In the genomic region with DNA sequence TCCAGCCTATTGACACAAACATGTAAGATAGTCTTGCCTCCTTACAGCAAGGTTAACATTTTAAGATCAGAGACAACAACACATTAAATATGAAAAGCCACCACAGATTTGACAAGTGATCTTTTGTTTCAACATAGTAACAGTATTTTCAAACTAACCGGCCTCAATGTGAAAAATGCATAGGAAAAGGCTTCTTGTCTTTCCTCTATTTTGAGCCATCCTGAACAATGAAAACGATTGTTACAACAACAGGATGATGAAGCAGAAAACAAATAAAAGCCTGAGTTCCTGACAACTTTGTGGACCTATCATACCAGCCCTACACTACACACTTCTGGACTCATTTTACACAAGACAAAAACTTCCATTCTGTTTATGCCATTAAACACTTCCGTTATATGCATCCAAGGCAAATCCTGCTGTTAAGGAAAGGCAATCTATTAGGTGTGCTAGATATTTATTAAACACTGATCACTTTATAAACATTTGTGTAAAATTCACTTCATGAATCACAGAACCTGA, we compare ENCODE assay signal across 1 cellular context.
TF ChIP-seq lines count a peak whose summit lies in the region.

No MANE protein-coding gene starts in this region.

TF ChIP-seq in HepG2, 621 proteins besides CTCF, POLR2A, EP300 and RAD21 (continued from another document and continues in another):
- TF ChIP-seq, protein P1, sequence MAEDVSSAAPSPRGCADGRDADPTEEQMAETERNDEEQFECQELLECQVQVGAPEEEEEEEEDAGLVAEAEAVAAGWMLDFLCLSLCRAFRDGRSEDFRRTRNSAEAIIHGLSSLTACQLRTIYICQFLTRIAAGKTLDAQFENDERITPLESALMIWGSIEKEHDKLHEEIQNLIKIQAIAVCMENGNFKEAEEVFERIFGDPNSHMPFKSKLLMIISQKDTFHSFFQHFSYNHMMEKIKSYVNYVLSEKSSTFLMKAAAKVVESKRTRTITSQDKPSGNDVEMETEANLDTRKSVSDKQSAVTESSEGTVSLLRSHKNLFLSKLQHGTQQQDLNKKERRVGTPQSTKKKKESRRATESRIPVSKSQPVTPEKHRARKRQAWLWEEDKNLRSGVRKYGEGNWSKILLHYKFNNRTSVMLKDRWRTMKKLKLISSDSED (CRISPR knock-in tag; IDR thresholded peaks at IDR 0.05) = no peak
- TF ChIP-seq GABPA (IDR thresholded peaks at IDR 0.05; ENCODE audit: low read depth, low read length) (no peak), GABPA (CRISPR knock-in tag; IDR thresholded peaks at IDR 0.05; ENCODE audit: low read depth) (no peak), SSRP1 (CRISPR knock-in tag; IDR thresholded peaks at IDR 0.05) (peak; percentile 72; the same call in 1 of the 2 replicates), ZFP41 (CRISPR knock-in tag; IDR thresholded peaks at IDR 0.05; ENCODE audit: borderline replicate concordance) (no peak), SKI (IDR thresholded peaks at IDR 0.05; ENCODE audit: partially characterized antibody) (no peak), ZNF354B (CRISPR knock-in tag; IDR thresholded peaks at IDR 0.05) (no peak), ZNF558 (CRISPR knock-in tag; IDR thresholded peaks at IDR 0.05; ENCODE audit: borderline replicate concordance) (no peak), ZNF605 (CRISPR knock-in tag; IDR thresholded peaks at IDR 0.05) (no peak), GTF3A (CRISPR knock-in tag; conservative IDR thresholded peaks at IDR 0.05) (no peak), ZNF331 (CRISPR knock-in tag; IDR thresholded peaks at IDR 0.05) (peak; percentile 66; the same call in 1 of the 2 replicates), ZSCAN12 (CRISPR knock-in tag; IDR thresholded peaks at IDR 0.05) (no peak), ZNF615 (CRISPR knock-in tag; IDR thresholded peaks at IDR 0.05; ENCODE audit: borderline replicate concordance) (0 out of 2 replicates have a peak, but pooled peaks have one; percentile 2), NFIB (CRISPR knock-in tag; IDR thresholded peaks at IDR 0.05; ENCODE audit: borderline replicate concordance) (no peak), NFYB (CRISPR knock-in tag; IDR thresholded peaks at IDR 0.05) (no peak), ZNF383 (CRISPR knock-in tag; IDR thresholded peaks at IDR 0.05; ENCODE audit: borderline replicate concordance) (no peak), KLF6 (CRISPR knock-in tag; IDR thresholded peaks at IDR 0.05) (no peak), SMARCE1 (IDR thresholded peaks at IDR 0.05; ENCODE audit: borderline replicate concordance) (no peak), YY1 (IDR thresholded peaks at IDR 0.05; ENCODE audit: insufficient read depth, insufficient replicate concordance, low read depth, low read length) (no peak), CEBPG (CRISPR knock-in tag; IDR thresholded peaks at IDR 0.05) (peak; percentile 53; the same call in 1 of the 2 replicates), ZNF766 (CRISPR knock-in tag; IDR thresholded peaks at IDR 0.05; ENCODE audit: borderline replicate concordance) (no peak), NFE2L1 (CRISPR knock-in tag; IDR thresholded peaks at IDR 0.05; ENCODE audit: borderline replicate concordance) (no peak), REPIN1 (CRISPR knock-in tag; IDR thresholded peaks at IDR 0.05; ENCODE audit: borderline replicate concordance, low read depth) (no peak), ZNF577 (CRISPR knock-in tag; IDR thresholded peaks at IDR 0.05; ENCODE audit: borderline replicate concordance, low read depth) (no peak), ZNF263 (CRISPR knock-in tag; IDR thresholded peaks at IDR 0.05) (no peak), ZBTB3 (CRISPR knock-in tag; IDR thresholded peaks at IDR 0.05; ENCODE audit: borderline replicate concordance, low read depth) (no peak), EZH2 (conservative IDR thresholded peaks at IDR 0.05; ENCODE audit: low read depth, low read length) (no peak), KLF9 (CRISPR knock-in tag; IDR thresholded peaks at IDR 0.05; ENCODE audit: low read depth) (no peak), ZNF124 (CRISPR knock-in tag; IDR thresholded peaks at IDR 0.05) (0 out of 2 replicates have a peak, but pooled peaks have one; percentile 62), ZNF678 (CRISPR knock-in tag; IDR thresholded peaks at IDR 0.05) (no peak), FOXP1 (IDR thresholded peaks at IDR 0.05) (peak; percentile 57; the same call in 1 of the 2 replicates), FOXP1 (CRISPR knock-in tag; IDR thresholded peaks at IDR 0.05) (peak; percentile 88), ZNF619 (CRISPR knock-in tag; IDR thresholded peaks at IDR 0.05) (no peak), RBAK (CRISPR knock-in tag; IDR thresholded peaks at IDR 0.05) (no peak), POLR2G (IDR thresholded peaks at IDR 0.05; ENCODE audit: low read depth, low read length) (no peak), PAWR (CRISPR knock-in tag; IDR thresholded peaks at IDR 0.05; ENCODE audit: borderline replicate concordance) (no peak), ZFP82 (CRISPR knock-in tag; IDR thresholded peaks at IDR 0.05; ENCODE audit: borderline replicate concordance) (no peak), HOXA5 (CRISPR knock-in tag; IDR thresholded peaks at IDR 0.05) (no peak), ZSCAN20 (CRISPR knock-in tag; IDR thresholded peaks at IDR 0.05; ENCODE audit: borderline replicate concordance) (no peak), HMGA1 (CRISPR knock-in tag; conservative IDR thresholded peaks at IDR 0.05) (0 out of 2 replicates have a peak, but pooled peaks have one; percentile 22), SMAD1 (CRISPR knock-in tag; IDR thresholded peaks at IDR 0.05; ENCODE audit: borderline replicate concordance, low read depth) (no peak), HHEX (CRISPR knock-in tag; IDR thresholded peaks at IDR 0.05) (no peak), FLYWCH1 (CRISPR knock-in tag; IDR thresholded peaks at IDR 0.05) (no peak), ZNF775 (CRISPR knock-in tag; IDR thresholded peaks at IDR 0.05; ENCODE audit: borderline replicate concordance) (no peak), NR3C1 (CRISPR knock-in tag; IDR thresholded peaks at IDR 0.05) (no peak), ZNF616 (CRISPR knock-in tag; IDR thresholded peaks at IDR 0.05; ENCODE audit: low read depth) (no peak), ZNF761 (CRISPR knock-in tag; conservative IDR thresholded peaks at IDR 0.05) (no peak), NONO (IDR thresholded peaks at IDR 0.05) (no peak), NONO (CRISPR knock-in tag; conservative IDR thresholded peaks at IDR 0.05) (peak; percentile 44; the same call in 1 of the 2 replicates), SCMH1 (CRISPR knock-in tag; IDR thresholded peaks at IDR 0.05; ENCODE audit: borderline replicate concordance) (no peak)
- TF ChIP-seq, protein P2, sequence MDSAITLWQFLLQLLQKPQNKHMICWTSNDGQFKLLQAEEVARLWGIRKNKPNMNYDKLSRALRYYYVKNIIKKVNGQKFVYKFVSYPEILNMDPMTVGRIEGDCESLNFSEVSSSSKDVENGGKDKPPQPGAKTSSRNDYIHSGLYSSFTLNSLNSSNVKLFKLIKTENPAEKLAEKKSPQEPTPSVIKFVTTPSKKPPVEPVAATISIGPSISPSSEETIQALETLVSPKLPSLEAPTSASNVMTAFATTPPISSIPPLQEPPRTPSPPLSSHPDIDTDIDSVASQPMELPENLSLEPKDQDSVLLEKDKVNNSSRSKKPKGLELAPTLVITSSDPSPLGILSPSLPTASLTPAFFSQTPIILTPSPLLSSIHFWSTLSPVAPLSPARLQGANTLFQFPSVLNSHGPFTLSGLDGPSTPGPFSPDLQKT (CRISPR knock-in tag; IDR thresholded peaks at IDR 0.05; ENCODE audit: borderline replicate concordance) = no peak
- TF ChIP-seq, protein P3, sequence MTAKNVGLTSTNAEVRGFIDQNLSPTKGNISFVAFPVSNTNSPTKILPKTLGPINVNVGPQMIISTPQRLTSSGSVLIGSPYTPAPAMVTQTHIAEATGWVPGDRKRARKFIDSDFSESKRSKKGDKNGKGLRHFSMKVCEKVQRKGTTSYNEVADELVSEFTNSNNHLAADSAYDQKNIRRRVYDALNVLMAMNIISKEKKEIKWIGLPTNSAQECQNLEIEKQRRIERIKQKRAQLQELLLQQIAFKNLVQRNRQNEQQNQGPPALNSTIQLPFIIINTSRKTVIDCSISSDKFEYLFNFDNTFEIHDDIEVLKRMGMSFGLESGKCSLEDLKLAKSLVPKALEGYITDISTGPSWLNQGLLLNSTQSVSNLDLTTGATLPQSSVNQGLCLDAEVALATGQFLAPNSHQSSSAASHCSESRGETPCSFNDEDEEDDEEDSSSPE (CRISPR knock-in tag; IDR thresholded peaks at IDR 0.05) = no peak
- TF ChIP-seq, protein P4, sequence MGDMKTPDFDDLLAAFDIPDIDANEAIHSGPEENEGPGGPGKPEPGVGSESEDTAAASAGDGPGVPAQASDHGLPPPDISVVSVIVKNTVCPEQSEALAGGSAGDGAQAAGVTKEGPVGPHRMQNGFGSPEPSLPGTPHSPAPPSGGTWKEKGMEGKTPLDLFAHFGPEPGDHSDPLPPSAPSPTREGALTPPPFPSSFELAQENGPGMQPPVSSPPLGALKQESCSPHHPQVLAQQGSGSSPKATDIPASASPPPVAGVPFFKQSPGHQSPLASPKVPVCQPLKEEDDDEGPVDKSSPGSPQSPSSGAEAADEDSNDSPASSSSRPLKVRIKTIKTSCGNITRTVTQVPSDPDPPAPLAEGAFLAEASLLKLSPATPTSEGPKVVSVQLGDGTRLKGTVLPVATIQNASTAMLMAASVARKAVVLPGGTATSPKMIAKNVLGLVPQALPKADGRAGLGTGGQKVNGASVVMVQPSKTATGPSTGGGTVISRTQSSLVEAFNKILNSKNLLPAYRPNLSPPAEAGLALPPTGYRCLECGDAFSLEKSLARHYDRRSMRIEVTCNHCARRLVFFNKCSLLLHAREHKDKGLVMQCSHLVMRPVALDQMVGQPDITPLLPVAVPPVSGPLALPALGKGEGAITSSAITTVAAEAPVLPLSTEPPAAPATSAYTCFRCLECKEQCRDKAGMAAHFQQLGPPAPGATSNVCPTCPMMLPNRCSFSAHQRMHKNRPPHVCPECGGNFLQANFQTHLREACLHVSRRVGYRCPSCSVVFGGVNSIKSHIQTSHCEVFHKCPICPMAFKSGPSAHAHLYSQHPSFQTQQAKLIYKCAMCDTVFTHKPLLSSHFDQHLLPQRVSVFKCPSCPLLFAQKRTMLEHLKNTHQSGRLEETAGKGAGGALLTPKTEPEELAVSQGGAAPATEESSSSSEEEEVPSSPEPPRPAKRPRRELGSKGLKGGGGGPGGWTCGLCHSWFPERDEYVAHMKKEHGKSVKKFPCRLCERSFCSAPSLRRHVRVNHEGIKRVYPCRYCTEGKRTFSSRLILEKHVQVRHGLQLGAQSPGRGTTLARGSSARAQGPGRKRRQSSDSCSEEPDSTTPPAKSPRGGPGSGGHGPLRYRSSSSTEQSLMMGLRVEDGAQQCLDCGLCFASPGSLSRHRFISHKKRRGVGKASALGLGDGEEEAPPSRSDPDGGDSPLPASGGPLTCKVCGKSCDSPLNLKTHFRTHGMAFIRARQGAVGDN (CRISPR knock-in tag; IDR thresholded peaks at IDR 0.05) = no peak
- TF ChIP-seq, protein P5, sequence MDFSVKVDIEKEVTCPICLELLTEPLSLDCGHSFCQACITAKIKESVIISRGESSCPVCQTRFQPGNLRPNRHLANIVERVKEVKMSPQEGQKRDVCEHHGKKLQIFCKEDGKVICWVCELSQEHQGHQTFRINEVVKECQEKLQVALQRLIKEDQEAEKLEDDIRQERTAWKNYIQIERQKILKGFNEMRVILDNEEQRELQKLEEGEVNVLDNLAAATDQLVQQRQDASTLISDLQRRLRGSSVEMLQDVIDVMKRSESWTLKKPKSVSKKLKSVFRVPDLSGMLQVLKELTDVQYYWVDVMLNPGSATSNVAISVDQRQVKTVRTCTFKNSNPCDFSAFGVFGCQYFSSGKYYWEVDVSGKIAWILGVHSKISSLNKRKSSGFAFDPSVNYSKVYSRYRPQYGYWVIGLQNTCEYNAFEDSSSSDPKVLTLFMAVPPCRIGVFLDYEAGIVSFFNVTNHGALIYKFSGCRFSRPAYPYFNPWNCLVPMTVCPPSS (IDR thresholded peaks at IDR 0.05) = no peak
- TF ChIP-seq, protein P6, sequence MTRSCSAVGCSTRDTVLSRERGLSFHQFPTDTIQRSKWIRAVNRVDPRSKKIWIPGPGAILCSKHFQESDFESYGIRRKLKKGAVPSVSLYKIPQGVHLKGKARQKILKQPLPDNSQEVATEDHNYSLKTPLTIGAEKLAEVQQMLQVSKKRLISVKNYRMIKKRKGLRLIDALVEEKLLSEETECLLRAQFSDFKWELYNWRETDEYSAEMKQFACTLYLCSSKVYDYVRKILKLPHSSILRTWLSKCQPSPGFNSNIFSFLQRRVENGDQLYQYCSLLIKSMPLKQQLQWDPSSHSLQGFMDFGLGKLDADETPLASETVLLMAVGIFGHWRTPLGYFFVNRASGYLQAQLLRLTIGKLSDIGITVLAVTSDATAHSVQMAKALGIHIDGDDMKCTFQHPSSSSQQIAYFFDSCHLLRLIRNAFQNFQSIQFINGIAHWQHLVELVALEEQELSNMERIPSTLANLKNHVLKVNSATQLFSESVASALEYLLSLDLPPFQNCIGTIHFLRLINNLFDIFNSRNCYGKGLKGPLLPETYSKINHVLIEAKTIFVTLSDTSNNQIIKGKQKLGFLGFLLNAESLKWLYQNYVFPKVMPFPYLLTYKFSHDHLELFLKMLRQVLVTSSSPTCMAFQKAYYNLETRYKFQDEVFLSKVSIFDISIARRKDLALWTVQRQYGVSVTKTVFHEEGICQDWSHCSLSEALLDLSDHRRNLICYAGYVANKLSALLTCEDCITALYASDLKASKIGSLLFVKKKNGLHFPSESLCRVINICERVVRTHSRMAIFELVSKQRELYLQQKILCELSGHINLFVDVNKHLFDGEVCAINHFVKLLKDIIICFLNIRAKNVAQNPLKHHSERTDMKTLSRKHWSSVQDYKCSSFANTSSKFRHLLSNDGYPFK (CRISPR knock-in tag; IDR thresholded peaks at IDR 0.05; ENCODE audit: borderline replicate concordance) = no peak
- TF ChIP-seq, protein P7, sequence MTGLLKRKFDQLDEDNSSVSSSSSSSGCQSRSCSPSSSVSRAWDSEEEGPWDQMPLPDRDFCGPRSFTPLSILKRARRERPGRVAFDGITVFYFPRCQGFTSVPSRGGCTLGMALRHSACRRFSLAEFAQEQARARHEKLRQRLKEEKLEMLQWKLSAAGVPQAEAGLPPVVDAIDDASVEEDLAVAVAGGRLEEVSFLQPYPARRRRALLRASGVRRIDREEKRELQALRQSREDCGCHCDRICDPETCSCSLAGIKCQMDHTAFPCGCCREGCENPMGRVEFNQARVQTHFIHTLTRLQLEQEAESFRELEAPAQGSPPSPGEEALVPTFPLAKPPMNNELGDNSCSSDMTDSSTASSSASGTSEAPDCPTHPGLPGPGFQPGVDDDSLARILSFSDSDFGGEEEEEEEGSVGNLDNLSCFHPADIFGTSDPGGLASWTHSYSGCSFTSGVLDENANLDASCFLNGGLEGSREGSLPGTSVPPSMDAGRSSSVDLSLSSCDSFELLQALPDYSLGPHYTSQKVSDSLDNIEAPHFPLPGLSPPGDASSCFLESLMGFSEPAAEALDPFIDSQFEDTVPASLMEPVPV (CRISPR knock-in tag; IDR thresholded peaks at IDR 0.05) = no peak
- TF ChIP-seq, protein P8, sequence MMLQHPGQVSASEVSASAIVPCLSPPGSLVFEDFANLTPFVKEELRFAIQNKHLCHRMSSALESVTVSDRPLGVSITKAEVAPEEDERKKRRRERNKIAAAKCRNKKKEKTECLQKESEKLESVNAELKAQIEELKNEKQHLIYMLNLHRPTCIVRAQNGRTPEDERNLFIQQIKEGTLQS (CRISPR knock-in tag; IDR thresholded peaks at IDR 0.05) = no peak
- TF ChIP-seq, protein P9, sequence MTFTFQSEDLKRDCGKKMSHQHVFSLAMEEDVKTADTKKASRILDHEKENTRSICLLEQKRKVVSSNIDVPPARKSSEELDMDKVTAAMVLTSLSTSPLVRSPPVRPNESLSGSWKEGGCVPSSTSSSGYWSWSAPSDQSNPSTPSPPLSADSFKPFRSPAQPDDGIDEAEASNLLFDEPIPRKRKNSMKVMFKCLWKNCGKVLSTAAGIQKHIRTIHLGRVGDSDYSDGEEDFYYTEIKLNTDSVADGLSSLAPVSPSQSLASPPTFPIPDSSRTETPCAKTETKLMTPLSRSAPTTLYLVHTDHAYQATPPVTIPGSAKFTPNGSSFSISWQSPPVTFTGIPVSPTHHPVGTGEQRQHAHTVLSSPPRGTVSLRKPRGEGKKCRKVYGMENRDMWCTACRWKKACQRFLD (CRISPR knock-in tag; IDR thresholded peaks at IDR 0.05; ENCODE audit: borderline replicate concordance) = no peak
